Comparison of ENCODE assay signal across 26 cellular contexts in genomic region chr16:7171151-7171550, GRCh38.
"Had no signal": no experiment of that assay in that cellular context is flagged by ENCODE, and none has a peak within 500 bp of the region (broad histone marks: within the 10 kb centered on the region; RNA-seq: fewer than 3 reads in every experiment).

No MANE protein-coding gene starts in this region.

- H3K36me3 ChIP-seq: esophagus muscularis mucosa, gastroesophageal sphincter, heart right ventricle, lower lobe of right lung had no signal

- ATAC-seq: foreskin keratinocyte, gastroesophageal sphincter, heart right ventricle, left colon, left lobe of liver, left ventricle myocardium superior, lower lobe of right lung, mucosa of descending colon had no signal

- H3K36me3 Mint-ChIP-seq: immature natural killer cell, mesothelial cell of epicardium, naive B cell had no signal

- FAIRE-seq: colon, endothelial cell of umbilical vein, frontal cortex, kidney had no signal

- H3K9me3 ChIP-seq: lower lobe of right lung, mucosa of descending colon had no signal

- H3K9me3 Mint-ChIP-seq: mesothelial cell of epicardium had no signal

- H3K4me1 ChIP-seq: esophagus muscularis mucosa, foreskin keratinocyte, gastroesophageal sphincter, heart right ventricle, lower lobe of right lung had no signal

- H3K4me1 Mint-ChIP-seq: immature natural killer cell, mesothelial cell of epicardium, naive B cell had no signal

- DNase-seq: dermis blood vessel endothelial cell; dorsolateral prefrontal cortex; effector CD4-positive, alpha-beta T cell; effector memory CD4-positive, alpha-beta T cell; foreskin keratinocyte; head of caudate nucleus; heart right ventricle; hypothalamus; immature natural killer cell; islet precursor cell; kidney; kidney glomerular epithelial cell; left colon; left ventricle myocardium superior; lower lobe of right lung; mesenchymal stem cell; mucosa of descending colon; naive B cell had no signal

- H3K4me3 ChIP-seq: coronary artery, dorsolateral prefrontal cortex, esophagus muscularis mucosa, gastroesophageal sphincter, heart right ventricle, lower lobe of right lung, mucosa of descending colon had no signal

- H3K27me3 ChIP-seq: esophagus muscularis mucosa, foreskin keratinocyte, gastroesophageal sphincter had no signal

- H3K27ac ChIP-seq: coronary artery, dorsolateral prefrontal cortex, esophagus muscularis mucosa, foreskin keratinocyte, gastroesophageal sphincter, heart right ventricle, lower lobe of right lung had no signal

- H3K27me3 Mint-ChIP-seq: naive B cell had no signal

- H3K4me3 Mint-ChIP-seq: immature natural killer cell, mesothelial cell of epicardium, naive B cell had no signal
